9 cellular contexts compared by ENCODE assay signal in genomic region chr10:24706479-24707118, GRCh38. TPM values are rescaled to one million over a fixed set of nuclear protein-coding genes. Genes with fewer than 3 reads are reported as not detected.
A peak's percentile ranks its signal among the peaks of the same experiment; 100 is the strongest.
DNase-seq lines count a peak whose midpoint lies in the region; ATAC-seq, FAIRE-seq and TF ChIP-seq lines count a peak whose summit lies in the region.
"Had no signal": no experiment of that assay in that cellular context is flagged by ENCODE, and none has a peak within 500 bp of the region (broad histone marks: within the 10 kb centered on the region; RNA-seq: fewer than 3 reads in every experiment).

No MANE protein-coding gene starts in this region.

- H3K4me1 Mint-ChIP-seq in astrocyte (ENCODE audit: low read depth, unreplicated experiment): peaks cover 13% of the 10 kb centered on the region

- H3K4me2 ChIP-seq in astrocyte (ENCODE audit: low read length): peak overlapping the region; percentile 16
- no peak overlapping the region for H3K4me2 ChIP-seq in MM.1S (ENCODE audit: low read depth, low read length)

- peaks cover 3% of the 10 kb centered on the region; the same call in 1 of the 2 replicates for H3F3A ChIP-seq in MM.1S (ENCODE audit: insufficient read depth, low read length)

- H3K4me1 ChIP-seq in astrocyte (ENCODE audit: insufficient read depth, low read length) (peaks cover 17% of the 10 kb centered on the region), lower lobe of right lung (peaks cover 26% of the 10 kb centered on the region), MM.1S (ENCODE audit: low read length) (peaks cover 10% of the 10 kb centered on the region)

- peaks cover 96% of the 10 kb centered on the region for H3K79me2 ChIP-seq in astrocyte (ENCODE audit: insufficient read depth, low read length)
- H3K79me2 ChIP-seq in MM.1S (ENCODE audit: low read length): peaks cover 94% of the 10 kb centered on the region

- FAIRE-seq in astrocyte (lab: Jason Lieb, UNC): no peak
- FAIRE-seq: endometrium had no signal

- H3K9me3 ChIP-seq in astrocyte (ENCODE audit: insufficient read depth, low read depth, low read length) (no peaks in the 10 kb centered on the region), lower lobe of right lung (no peaks in the 10 kb centered on the region), MM.1S (replicated peaks; ENCODE audit: insufficient read depth, low read length) (no peaks in the 10 kb centered on the region)

- no peak overlapping the region for H3K4me3 ChIP-seq in astrocyte (ENCODE audit: insufficient read depth, low read depth, low read length)
- no peak overlapping the region for H3K4me3 ChIP-seq in lower lobe of right lung
- no peak overlapping the region for H3K4me3 ChIP-seq in MM.1S (ENCODE audit: low read length)

- H3K9ac ChIP-seq in astrocyte (ENCODE audit: low read length): no peak overlapping the region
- H3K9ac ChIP-seq in MM.1S (ENCODE audit: low read length): no peak overlapping the region

- H3K27ac Mint-ChIP-seq in astrocyte (ENCODE audit: unreplicated experiment): no peak overlapping the region

- H3K27ac ChIP-seq in astrocyte (ENCODE audit: low read depth, low read length): peak overlapping the region; percentile 55
- no peak overlapping the region for H3K27ac ChIP-seq in lower lobe of right lung
- H3K27ac ChIP-seq in MM.1S (ENCODE audit: low read length): no peak overlapping the region

- H3K27me3 ChIP-seq in astrocyte (ENCODE audit: insufficient read depth, low read length) (no peaks in the 10 kb centered on the region), lower lobe of right lung (ENCODE audit: low read depth) (no peaks in the 10 kb centered on the region), MM.1S (replicated peaks; ENCODE audit: insufficient read depth, low read length) (no peaks in the 10 kb centered on the region)

- no peaks in the 10 kb centered on the region for H3K9me3 Mint-ChIP-seq in astrocyte (ENCODE audit: unreplicated experiment)

- H2AFZ ChIP-seq in astrocyte (ENCODE audit: low read depth, low read length): no peak overlapping the region
- H2AFZ ChIP-seq in MM.1S (ENCODE audit: low read length): no peak overlapping the region

- peaks cover 3% of the 10 kb centered on the region for H3K36me3 Mint-ChIP-seq in astrocyte (ENCODE audit: low read depth, unreplicated experiment)

- H3K9me2 ChIP-seq in MM.1S (replicated peaks; ENCODE audit: insufficient read depth, low read length): no peaks in the 10 kb centered on the region

- no peak overlapping the region for H3K4me3 Mint-ChIP-seq in astrocyte (ENCODE audit: unreplicated experiment)

- TF ChIP-seq CTCF in astrocyte (IDR thresholded peaks at IDR 0.05; ENCODE audit: insufficient read depth, low read depth, low read length): no peak
- TF ChIP-seq CTCF in lower lobe of right lung (IDR thresholded peaks at IDR 0.05): no peak
- no peak for TF ChIP-seq CTCF in MM.1S (IDR thresholded peaks at IDR 0.05; ENCODE audit: low read length)

- DNase-seq in CD1c-positive myeloid dendritic cell (ENCODE audit: extremely low spot score) (peak; percentile 28), NCI-H226 (peak; percentile 89), astrocyte (ENCODE audit: low read depth) (peak; percentile 94), lower lobe of right lung (no peak), MM.1S (no peak)

- ATAC-seq in GM19452 (IDR thresholded peaks at IDR 0.05; ENCODE audit: unreplicated experiment): peak; percentile 51
- ATAC-seq in lower lobe of right lung: peak; percentile 86
- ATAC-seq in GM19351 (IDR thresholded peaks at IDR 0.05; ENCODE audit: unreplicated experiment): no peak
- no peak for ATAC-seq in GM19328 (IDR thresholded peaks at IDR 0.05; ENCODE audit: unreplicated experiment)

- peaks cover 82% of the 10 kb centered on the region for H4K20me1 ChIP-seq in astrocyte (ENCODE audit: insufficient read depth, low read length)
- no peaks in the 10 kb centered on the region for H4K20me1 ChIP-seq in MM.1S (ENCODE audit: insufficient read depth, low read length)

- H3K36me3 ChIP-seq in astrocyte (ENCODE audit: insufficient read depth, low read length): no peaks in the 10 kb centered on the region
- no peaks in the 10 kb centered on the region for H3K36me3 ChIP-seq in lower lobe of right lung
- no peaks in the 10 kb centered on the region for H3K36me3 ChIP-seq in MM.1S (replicated peaks; ENCODE audit: insufficient read depth, low read length)

- intact Hi-C loops in lower lobe of right lung (cut with DNase I): no loop called here

- H3K27me3 Mint-ChIP-seq in astrocyte (ENCODE audit: low read depth, unreplicated experiment): no peaks in the 10 kb centered on the region

RNA-seq across cellular contexts. Expression of gene ARHGAP21, which starts 17.1 kb away (rescaled TPM):
- total RNA-seq in astrocyte: 91.5 and 107 TPM in 2 replicates
- total RNA-seq in lower lobe of right lung: 83.1 TPM

Comparison
In these comparisons a context has a peak if more than half of its experiments do, and no peak if none do; other contexts are left out.
1. DNase-seq: peak in CD1c-positive myeloid dendritic cell (single experiment), NCI-H226 (single experiment) and astrocyte (single experiment); none in lower lobe of right lung (single experiment) and MM.1S (single experiment).
2. ATAC-seq: peak in GM19452 (single experiment) and lower lobe of right lung (2 of 2); none in GM19351 (single experiment) and GM19328 (single experiment).